In the genomic region with DNA sequence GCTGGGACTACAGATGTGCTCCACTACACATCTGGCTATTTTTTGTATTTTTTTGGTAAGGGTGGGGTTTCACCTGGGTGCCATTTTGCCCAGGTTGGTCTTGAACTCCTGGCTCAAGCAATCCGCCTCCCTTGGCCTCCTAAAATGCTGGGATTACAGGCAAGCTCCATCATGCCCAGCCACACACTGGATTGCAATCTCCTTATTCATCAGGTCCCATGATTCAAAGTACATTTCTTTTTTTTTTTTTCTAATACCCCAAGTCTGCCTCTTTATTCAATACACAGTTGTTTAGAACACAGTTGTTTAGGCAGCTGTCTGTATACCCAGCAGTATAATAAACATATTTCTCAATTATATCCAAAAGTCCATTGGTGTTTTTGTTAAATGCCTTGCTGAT, we compare ENCODE assay signal across 21 cellular contexts.
DNase-seq lines count a peak whose midpoint lies in the region; ATAC-seq, FAIRE-seq and TF ChIP-seq lines count a peak whose summit lies in the region.
"Had no signal": no experiment of that assay in that cellular context is flagged by ENCODE, and none has a peak within 500 bp of the region (broad histone marks: within the 10 kb centered on the region; RNA-seq: fewer than 3 reads in every experiment).

No MANE protein-coding gene starts in this region.

- intact Hi-C loops in psoas muscle (cut with DNase I), result no loop called here

- no peaks in the 10 kb centered on the region for H3K36me3 ChIP-seq in bronchial epithelial cell (ENCODE audit: control insufficient read depth, insufficient read depth, low read length)
- H3K36me3 ChIP-seq in upper lobe of left lung, result no peaks in the 10 kb centered on the region
- no peaks in the 10 kb centered on the region for H3K36me3 ChIP-seq in psoas muscle (ENCODE audit: insufficient read depth in 1 of 2, low read depth in 1 of 2)

- FAIRE-seq in bronchial epithelial cell (lab: Jason Lieb, UNC), result no peak
- FAIRE-seq: A204.1, D721Med, G401.6, GM12891, HTR-8/SVneo had no signal

- no peak overlapping the region for H3K4me3 ChIP-seq in bronchial epithelial cell (ENCODE audit: low read depth, low read length)
- H3K4me3 ChIP-seq in upper lobe of left lung, result no peak overlapping the region
- H3K4me3 ChIP-seq in psoas muscle, result no peak overlapping the region

- H3K27me3 ChIP-seq in bronchial epithelial cell (ENCODE audit: control insufficient read depth, insufficient read depth, low read length) (no peaks in the 10 kb centered on the region), foreskin keratinocyte (no peaks in the 10 kb centered on the region), upper lobe of left lung (no peaks in the 10 kb centered on the region), psoas muscle (ENCODE audit: insufficient read depth in 3 of 3, low read length in 2 of 3) (no peaks in the 10 kb centered on the region)

- ATAC-seq in foreskin keratinocyte (no peak), upper lobe of left lung (ENCODE audit: low FRiP score in 2 of 2) (no peak), psoas muscle (no peak)

- TF ChIP-seq EP300 in upper lobe of left lung (IDR thresholded peaks at IDR 0.05), result no peak

- no peaks in the 10 kb centered on the region for H3K9me3 ChIP-seq in upper lobe of left lung
- no peaks in the 10 kb centered on the region for H3K9me3 ChIP-seq in psoas muscle
- H3K9me3 ChIP-seq: Caco-2 had no signal

- H3K27ac ChIP-seq in foreskin keratinocyte (no peak overlapping the region), upper lobe of left lung (no peak overlapping the region), psoas muscle (no peak overlapping the region)
- H3K27ac ChIP-seq: C4-2B had no signal

- no peak for TF ChIP-seq CTCF in bronchial epithelial cell (IDR thresholded peaks at IDR 0.05; ENCODE audit: insufficient read depth, low read length, severe bottlenecking)
- TF ChIP-seq CTCF in foreskin keratinocyte (conservative IDR thresholded peaks at IDR 0.05), result no peak
- TF ChIP-seq CTCF in upper lobe of left lung (IDR thresholded peaks at IDR 0.05), result no peak
- no peak for TF ChIP-seq CTCF in psoas muscle (IDR thresholded peaks at IDR 0.05)

- DNase-seq in NCI-H69 (lab: John Stamatoyannopoulos, UW), result peak; percentile 31
- DNase-seq in bronchial epithelial cell (ENCODE audit: low read depth), result peak; percentile 36
- peak; percentile 12 to 21 for DNase-seq in foreskin keratinocyte
- no peak for DNase-seq in NCI-H2227 treated with DMSO at 0.1 percent for 48 hours (lab: John Stamatoyannopoulos, UW)
- DNase-seq in upper lobe of left lung, result no peak
- no peak for DNase-seq in stimulated activated CD8-positive, alpha-beta memory T cell treated with anti-CD3 and anti-CD28 coated beads, Interleukin-4, amount 100 ng/mL, for 48 hours
- DNase-seq in psoas muscle, result no peak
- DNase-seq: ACHN; AML-193; Caco-2; CD4-positive, alpha-beta T cell; GOT3; H7; HFFc6; IMR-90 had no signal

- H3K4me1 ChIP-seq in foreskin keratinocyte, result no peaks in the 10 kb centered on the region
- no peaks in the 10 kb centered on the region for H3K4me1 ChIP-seq in upper lobe of left lung
- no peaks in the 10 kb centered on the region for H3K4me1 ChIP-seq in psoas muscle
- H3K4me1 ChIP-seq: Caco-2 had no signal

- 92 to 100% methylated on average over 1 of the region's 1 CpG for WGBS in upper lobe of left lung, 2 donors
- WGBS in psoas muscle, 3 donors, result 100% methylated on average over 1 of the region's 1 CpG

- TF ChIP-seq POLR2A in upper lobe of left lung (IDR thresholded peaks at IDR 0.05), result no peak

Comparison
In these comparisons a context has a peak if more than half of its experiments do, and no peak if none do; other contexts are left out.
1. DNase-seq: peak in NCI-H69 (single experiment), bronchial epithelial cell (single experiment) and foreskin keratinocyte (2 of 2); none in NCI-H2227 treated with DMSO at 0.1 percent for 48 hours (single experiment), upper lobe of left lung (0 of 2), stimulated activated CD8-positive, alpha-beta memory T cell treated with anti-CD3 and anti-CD28 coated beads, Interleukin-4, amount 100 ng/mL, for 48 hours (single experiment) and psoas muscle (0 of 2).